In genomic region chr10:13930123-13930522, GRCh38 we compare ENCODE assay signal across 13 cellular contexts.
A peak's percentile ranks its signal among the peaks of the same experiment; 100 is the strongest.
DNase-seq lines count a peak whose midpoint lies in the region; ATAC-seq and TF ChIP-seq lines count a peak whose summit lies in the region.
"Had no signal": no experiment of that assay in that cellular context is flagged by ENCODE, and none has a peak within 500 bp of the region (broad histone marks: within the 10 kb centered on the region; RNA-seq: fewer than 3 reads in every experiment).

No MANE protein-coding gene starts in this region.

- TF ChIP-seq POLR2A in heart left ventricle (IDR thresholded peaks at IDR 0.05) = no peak
- TF ChIP-seq POLR2A in vagina (IDR thresholded peaks at IDR 0.05) = no peak

- peak in 7 of 10 experiments; percentile 1 to 38 (median 4) for DNase-seq in CD4-positive, alpha-beta T cell
- peak; percentile 4 for DNase-seq in activated T-helper 1 cell treated with anti-CD3 and anti-CD28 coated beads, Interleukin-12 subunit alpha, Interleukin-12 subunit beta, Interleukin-2, Interleukin-4 antibody, amounts not matched to agents 30 ng/mL and 10 ng/mL and 1 ng/mL, durations not matched to agents 14 hours and 24 hours and 36 hours (ENCODE audit: low spot score)
- DNase-seq in heart left ventricle = no peak
- DNase-seq in 8988T = no peak
- DNase-seq in CD14-positive monocyte (ENCODE audit: low spot score) = no peak
- no peak for DNase-seq in vagina (ENCODE audit: extremely low spot score in 2 of 2)
- DNase-seq in AG08396 (ENCODE audit: low spot score) = no peak
- DNase-seq: activated CD8-positive, alpha-beta T cell treated with anti-CD3 and anti-CD28 coated beads, Interleukin-2, amount 10 ng/mL, durations not matched to agents 7 days and 5 days; NCI-H1417; testis had no signal

- no peak for TF ChIP-seq CTCF in CD4-positive, alpha-beta T cell (IDR thresholded peaks at IDR 0.05)
- TF ChIP-seq CTCF in HEK293 (tag by site-specific recombination; IDR thresholded peaks at IDR 0.05) (no peak), heart left ventricle (IDR thresholded peaks at IDR 0.05) (no peak), CD14-positive monocyte (IDR thresholded peaks at IDR 0.05) (no peak), vagina (IDR thresholded peaks at IDR 0.05) (no peak)

- peaks cover 5% of the 10 kb centered on the region; the same call in 1 of the 2 replicates for H3K4me1 ChIP-seq in HEK293 (ENCODE audit: control insufficient read depth, insufficient read depth, low read length)
- peaks cover 0 to 7% (median 0%) of the 10 kb centered on the region in 12 donors for H3K4me1 ChIP-seq in heart left ventricle
- peaks cover 6% of the 10 kb centered on the region for H3K4me1 ChIP-seq in vagina
- H3K4me1 ChIP-seq: HAP-1, testis had no signal

- no peaks in the 10 kb centered on the region for H3K9me3 ChIP-seq in CD4-positive, alpha-beta T cell (ENCODE audit: control insufficient read depth, low read length)
- H3K9me3 ChIP-seq in HEK293 (ENCODE audit: control insufficient read depth, insufficient read depth, low read depth, low read length) (no peaks in the 10 kb centered on the region), heart left ventricle (no peaks in the 10 kb centered on the region), vagina (no peaks in the 10 kb centered on the region)
- H3K9me3 ChIP-seq: gastroesophageal sphincter, HAP-1, testis had no signal

- CTCF ChIA-PET in CD4-positive, alpha-beta T cell (lab: Charles Lee) = interaction anchor here (1.3 kb wide), 1 partner anchor 103 kb away, joined by 3 read pairs; no protein-coding TSS in a partner anchor
- CTCF ChIA-PET in HEK293 (lab: Yijun Ruan, JAX) = no interaction called here

- intact Hi-C loops in CD4-positive, alpha-beta T cell (cut with DNase I, micrococcal nuclease) = no loop called here
- intact Hi-C loops in activated T-helper 1 cell treated with anti-CD3 and anti-CD28 coated beads, Interleukin-12 subunit alpha, Interleukin-12 subunit beta, Interleukin-2, Interleukin-4 antibody, amounts not matched to agents 30 ng/mL and 10 ng/mL and 1 ng/mL, durations not matched to agents 14 hours and 24 hours and 36 hours (cut with micrococcal nuclease) = no loop called here
- intact Hi-C loops in heart left ventricle (cut with DNase I) (no loop called here), CD14-positive monocyte (cut with micrococcal nuclease) (no loop called here), vagina (cut with DNase I) (no loop called here)

- POLR2A ChIA-PET in CD4-positive, alpha-beta T cell (lab: Charles Lee) = interaction anchor here (1.2 kb wide), 1 partner anchor 80 kb away, joined by 3 read pairs; no protein-coding TSS in a partner anchor
- POLR2A ChIA-PET in HEK293 (lab: Yijun Ruan, JAX) = interaction anchor here (0.8 kb wide), 1 partner anchor 344 kb away, joined by 3 read pairs; the partner anchor contains the start of gene PRPF18

- H3K36me3 ChIP-seq in HEK293 (ENCODE audit: control insufficient read depth in 2 of 2, insufficient read depth in 1 of 2, low read length in 2 of 2) (no peaks in the 10 kb centered on the region), heart left ventricle (no peaks in the 10 kb centered on the region), vagina (no peaks in the 10 kb centered on the region)
- H3K36me3 ChIP-seq: gastroesophageal sphincter, HAP-1 had no signal

- H3K27ac ChIP-seq in CD4-positive, alpha-beta T cell (ENCODE audit: low read depth, low read length) = no peak overlapping the region
- H3K27ac ChIP-seq in HEK293 (ENCODE audit: extremely low read depth, low read depth, low read length) = no peak overlapping the region
- no peak overlapping the region for H3K27ac ChIP-seq in heart left ventricle
- H3K27ac ChIP-seq in vagina = no peak overlapping the region
- H3K27ac ChIP-seq: gastroesophageal sphincter, testis had no signal

- peaks cover 3% of the 10 kb centered on the region for H3K27me3 Mint-ChIP-seq in CD4-positive, alpha-beta T cell
- peaks cover 16% of the 10 kb centered on the region for H3K27me3 Mint-ChIP-seq in activated T-helper 1 cell treated with anti-CD3 and anti-CD28 coated beads, Interleukin-12 subunit alpha, Interleukin-12 subunit beta, Interleukin-2, Interleukin-4 antibody, amounts not matched to agents 30 ng/mL and 10 ng/mL and 1 ng/mL, durations not matched to agents 14 hours and 24 hours and 36 hours (ENCODE audit: insufficient read depth)
- peaks cover 20 to 56% (median 29%) of the 10 kb centered on the region in 3 donors for H3K27me3 Mint-ChIP-seq in CD14-positive monocyte (ENCODE audit: low read depth in 3 of 3)

- ATAC-seq in CD4-positive, alpha-beta T cell (ENCODE audit: poor library complexity) = peak; percentile 94
- ATAC-seq in heart left ventricle = peak in 3 of 4 donors; percentile 22 to 75 (median 59)
- ATAC-seq: activated CD8-positive, alpha-beta T cell treated with anti-CD3 and anti-CD28 coated beads, Interleukin-2, amount 10 ng/mL, durations not matched to agents 7 days and 5 days; gastroesophageal sphincter had no signal

- peaks cover 21% of the 10 kb centered on the region for H3K4me1 Mint-ChIP-seq in CD4-positive, alpha-beta T cell (ENCODE audit: low read depth)
- H3K4me1 Mint-ChIP-seq in activated T-helper 1 cell treated with anti-CD3 and anti-CD28 coated beads, Interleukin-12 subunit alpha, Interleukin-12 subunit beta, Interleukin-2, Interleukin-4 antibody, amounts not matched to agents 30 ng/mL and 10 ng/mL and 1 ng/mL, durations not matched to agents 14 hours and 24 hours and 36 hours (ENCODE audit: low read depth) = no peaks in the 10 kb centered on the region
- H3K4me1 Mint-ChIP-seq in CD14-positive monocyte = peaks cover 10% of the 10 kb centered on the region

- H3K27me3 ChIP-seq in CD4-positive, alpha-beta T cell (ENCODE audit: control insufficient read depth, insufficient read depth, low read length) = peaks cover 4% of the 10 kb centered on the region
- no peaks in the 10 kb centered on the region for H3K27me3 ChIP-seq in heart left ventricle
- H3K27me3 ChIP-seq in vagina = no peaks in the 10 kb centered on the region
- H3K27me3 ChIP-seq: gastroesophageal sphincter, testis had no signal

- H3K27ac Mint-ChIP-seq in CD4-positive, alpha-beta T cell = no peak overlapping the region
- no peak overlapping the region for H3K27ac Mint-ChIP-seq in activated T-helper 1 cell treated with anti-CD3 and anti-CD28 coated beads, Interleukin-12 subunit alpha, Interleukin-12 subunit beta, Interleukin-2, Interleukin-4 antibody, amounts not matched to agents 30 ng/mL and 10 ng/mL and 1 ng/mL, durations not matched to agents 14 hours and 24 hours and 36 hours
- no peak overlapping the region for H3K27ac Mint-ChIP-seq in CD14-positive monocyte
- H3K27ac Mint-ChIP-seq: activated CD8-positive, alpha-beta T cell treated with anti-CD3 and anti-CD28 coated beads, Interleukin-2, amount 10 ng/mL, durations not matched to agents 7 days and 5 days had no signal

- H3K4me3 ChIP-seq in HEK293 (ENCODE audit: low read depth, low read length) (no peak overlapping the region), heart left ventricle (no peak overlapping the region), vagina (no peak overlapping the region)
- H3K4me3 ChIP-seq: gastroesophageal sphincter, HAP-1, testis had no signal

- peak overlapping the region; percentile 20 for H3K4me3 Mint-ChIP-seq in CD4-positive, alpha-beta T cell
- no peak overlapping the region for H3K4me3 Mint-ChIP-seq in activated T-helper 1 cell treated with anti-CD3 and anti-CD28 coated beads, Interleukin-12 subunit alpha, Interleukin-12 subunit beta, Interleukin-2, Interleukin-4 antibody, amounts not matched to agents 30 ng/mL and 10 ng/mL and 1 ng/mL, durations not matched to agents 14 hours and 24 hours and 36 hours
- H3K4me3 Mint-ChIP-seq in CD14-positive monocyte = no peak overlapping the region
- H3K4me3 Mint-ChIP-seq: activated CD8-positive, alpha-beta T cell treated with anti-CD3 and anti-CD28 coated beads, Interleukin-2, amount 10 ng/mL, durations not matched to agents 7 days and 5 days had no signal

- no peaks in the 10 kb centered on the region for H3K36me3 Mint-ChIP-seq in CD4-positive, alpha-beta T cell (ENCODE audit: low read depth)
- no peaks in the 10 kb centered on the region for H3K36me3 Mint-ChIP-seq in activated T-helper 1 cell treated with anti-CD3 and anti-CD28 coated beads, Interleukin-12 subunit alpha, Interleukin-12 subunit beta, Interleukin-2, Interleukin-4 antibody, amounts not matched to agents 30 ng/mL and 10 ng/mL and 1 ng/mL, durations not matched to agents 14 hours and 24 hours and 36 hours (ENCODE audit: low read depth)
- no peaks in the 10 kb centered on the region for H3K36me3 Mint-ChIP-seq in CD14-positive monocyte

- WGBS in heart left ventricle, 4 donors = 26 to 45% (median 34%) methylated on average over 9 to 10 of the region's 10 CpGs

- no peaks in the 10 kb centered on the region for H3K9me3 Mint-ChIP-seq in CD4-positive, alpha-beta T cell
- H3K9me3 Mint-ChIP-seq in activated T-helper 1 cell treated with anti-CD3 and anti-CD28 coated beads, Interleukin-12 subunit alpha, Interleukin-12 subunit beta, Interleukin-2, Interleukin-4 antibody, amounts not matched to agents 30 ng/mL and 10 ng/mL and 1 ng/mL, durations not matched to agents 14 hours and 24 hours and 36 hours = no peaks in the 10 kb centered on the region
- peaks cover 0 to 2% (median 0%) of the 10 kb centered on the region in 7 donors for H3K9me3 Mint-ChIP-seq in CD14-positive monocyte

TF ChIP-seq in HEK293, 187 proteins besides CTCF, POLR2A, EP300 and RAD21 (continues in another document):
- TF ChIP-seq SALL2 (tag by site-specific recombination; IDR thresholded peaks at IDR 0.05; ENCODE audit: borderline replicate concordance) = no peak
- no peak for TF ChIP-seq SP2 (tag by site-specific recombination; IDR thresholded peaks at IDR 0.05)
- TF ChIP-seq HOXC10 (CRISPR knock-in tag; IDR thresholded peaks at IDR 0.05) = no peak
- TF ChIP-seq KLF1 (tag by site-specific recombination; IDR thresholded peaks at IDR 0.05) = peak; percentile 80
- TF ChIP-seq ZNF26 (tag by site-specific recombination; IDR thresholded peaks at IDR 0.05) = no peak
- no peak for TF ChIP-seq ZFHX2 (tag by site-specific recombination; conservative IDR thresholded peaks at IDR 0.05)
- no peak for TF ChIP-seq ZNF433 (tag by site-specific recombination; IDR thresholded peaks at IDR 0.05; ENCODE audit: low read depth)
- TF ChIP-seq OSR2 (tag by site-specific recombination; IDR thresholded peaks at IDR 0.05) = peak; percentile 80

Comparison
In these comparisons a context has a peak if more than half of its experiments do, and no peak if none do; other contexts are left out.
1. DNase-seq: peak in CD4-positive, alpha-beta T cell (7 of 10) and activated T-helper 1 cell treated with anti-CD3 and anti-CD28 coated beads, Interleukin-12 subunit alpha, Interleukin-12 subunit beta, Interleukin-2, Interleukin-4 antibody, amounts not matched to agents 30 ng/mL and 10 ng/mL and 1 ng/mL, durations not matched to agents 14 hours and 24 hours and 36 hours (single experiment); none in heart left ventricle (0 of 5), 8988T (single experiment), CD14-positive monocyte (single experiment), vagina (0 of 2) and AG08396 (single experiment).